In genomic region chrX:96883608-96884007, GRCh38 we compare ENCODE assay signal across 37 cellular contexts.
"Had no signal": no experiment of that assay in that cellular context is flagged by ENCODE, and none has a peak within 500 bp of the region (broad histone marks: within the 10 kb centered on the region; RNA-seq: fewer than 3 reads in every experiment).

A gene with protein sequence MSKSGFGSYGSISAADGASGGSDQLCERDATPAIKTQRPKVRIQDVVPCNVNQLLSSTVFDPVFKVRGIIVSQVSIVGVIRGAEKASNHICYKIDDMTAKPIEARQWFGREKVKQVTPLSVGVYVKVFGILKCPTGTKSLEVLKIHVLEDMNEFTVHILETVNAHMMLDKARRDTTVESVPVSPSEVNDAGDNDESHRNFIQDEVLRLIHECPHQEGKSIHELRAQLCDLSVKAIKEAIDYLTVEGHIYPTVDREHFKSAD (plus strand): TSS chrX:96883908. CDS start chrX:96884311, 403 bp downstream.

- ATAC-seq: activated CD8-positive, alpha-beta T cell treated with anti-CD3 and anti-CD28 coated beads for 36 hours; activated naive CD4-positive, alpha-beta T cell treated with anti-CD3 and anti-CD28 coated beads, Interleukin-2, amount 50 U/mL, for 72 hours; activated T-cell treated with anti-CD3 and anti-CD28 coated beads, Interleukin-2, amount 50 U/mL, for 4 hours; activated T-cell treated with anti-CD3 and anti-CD28 coated beads, Interleukin-2, amount 50 U/mL, for 72 hours; activated T-helper 17 cell treated with anti-CD3 and anti-CD28 coated beads, Interleukin-2, amount 50 U/mL, for 72 hours; body of pancreas had no signal

- H3K27ac Mint-ChIP-seq: activated B cell treated with CpG ODN at 0.5 μM for 24 hours; activated CD4-positive, alpha-beta memory T cell treated with anti-CD3 and anti-CD28 coated beads for 36 hours; activated CD4-positive, alpha-beta T cell treated with anti-CD3 and anti-CD28 coated beads, Interleukin-2, amount 10 ng/mL, durations not matched to agents 24 days and 14 days; activated CD8-positive, alpha-beta T cell treated with anti-CD3 and anti-CD28 coated beads for 36 hours; activated naive CD4-positive, alpha-beta T cell treated with anti-CD3 and anti-CD28 coated beads for 36 hours; activated naive CD4-positive, alpha-beta T cell treated with anti-CD3 and anti-CD28 coated beads, Interleukin-2, amount 50 U/mL, for 72 hours; activated naive CD8-positive, alpha-beta T cell treated with anti-CD3 and anti-CD28 coated beads for 36 hours; activated T-cell treated with anti-CD3 and anti-CD28 coated beads, Interleukin-2, amount 50 U/mL, for 72 hours; activated T-helper 1 cell treated with anti-CD3 and anti-CD28 coated beads, Interleukin-12 subunit alpha, Interleukin-12 subunit beta, Interleukin-2, Interleukin-4 antibody, amounts not matched to agents 30 ng/mL and 10 ng/mL and 1 ng/mL, durations not matched to agents 14 hours and 24 hours and 36 hours; activated T-helper 17 cell treated with anti-CD3 and anti-CD28 coated beads, Interleukin-2, amount 50 U/mL, for 72 hours; T-helper 1 cell treated with Interleukin-12 subunit alpha and Interleukin-12 subunit beta and Interleukin-4 antibody, amounts not matched to agents 30 μg/mL and 1 μg/mL, for 36 hours; T-helper 2 cell treated with Interferon-gamma antibody and Interleukin-4, amounts not matched to agents 5 μg/mL and 100 μg/mL, for 36 hours had no signal

- H3K4me1 Mint-ChIP-seq: activated B cell treated with CpG ODN at 0.5 μM for 24 hours; activated CD4-positive, alpha-beta T cell treated with anti-CD3 and anti-CD28 coated beads, Interleukin-2, amount 10 ng/mL, durations not matched to agents 24 days and 14 days; activated naive CD8-positive, alpha-beta T cell treated with anti-CD3 and anti-CD28 coated beads for 36 hours; activated T-helper 17 cell treated with anti-CD3 and anti-CD28 coated beads, Interleukin-2, amount 50 U/mL, for 72 hours had no signal

- H3K4me3 ChIP-seq: adrenal gland, body of pancreas, breast epithelium had no signal

- H3K27me3 ChIP-seq: adrenal gland, body of pancreas, brain microvascular endothelial cell, breast epithelium had no signal

- H3K36me3 Mint-ChIP-seq: activated naive CD4-positive, alpha-beta T cell treated with anti-CD3 and anti-CD28 coated beads, Interleukin-2, amount 50 U/mL, for 72 hours had no signal

- FAIRE-seq: astrocyte, TTC549 had no signal

- H3K27me3 Mint-ChIP-seq: activated B cell treated with CpG ODN at 0.5 μM for 24 hours; activated CD4-positive, alpha-beta memory T cell treated with anti-CD3 and anti-CD28 coated beads for 36 hours; activated CD4-positive, alpha-beta T cell treated with anti-CD3 and anti-CD28 coated beads, Interleukin-2, amount 10 ng/mL, durations not matched to agents 24 days and 14 days; activated CD8-positive, alpha-beta T cell treated with anti-CD3 and anti-CD28 coated beads for 36 hours; activated naive CD8-positive, alpha-beta T cell treated with anti-CD3 and anti-CD28 coated beads for 36 hours; activated T-helper 17 cell treated with anti-CD3 and anti-CD28 coated beads, Interleukin-2, amount 50 U/mL, for 72 hours had no signal

- H3K9me3 ChIP-seq: adrenal gland, body of pancreas, breast epithelium had no signal

- H3K36me3 ChIP-seq: adrenal gland, brain microvascular endothelial cell, breast epithelium had no signal

- H3K9me3 Mint-ChIP-seq: activated B cell treated with CpG ODN at 0.5 μM for 24 hours; activated CD4-positive, alpha-beta memory T cell treated with anti-CD3 and anti-CD28 coated beads for 36 hours; activated CD4-positive, alpha-beta T cell treated with anti-CD3 and anti-CD28 coated beads, Interleukin-2, amount 10 ng/mL, durations not matched to agents 24 days and 14 days; activated CD8-positive, alpha-beta T cell treated with anti-CD3 and anti-CD28 coated beads for 36 hours; activated naive CD4-positive, alpha-beta T cell treated with anti-CD3 and anti-CD28 coated beads for 36 hours; activated naive CD4-positive, alpha-beta T cell treated with anti-CD3 and anti-CD28 coated beads, Interleukin-2, amount 50 U/mL, for 72 hours; activated naive CD8-positive, alpha-beta T cell treated with anti-CD3 and anti-CD28 coated beads for 36 hours; activated T-cell treated with anti-CD3 and anti-CD28 coated beads, Interleukin-2, amount 50 U/mL, for 4 hours; activated T-cell treated with anti-CD3 and anti-CD28 coated beads, Interleukin-2, amount 50 U/mL, for 72 hours; activated T-helper 1 cell treated with anti-CD3 and anti-CD28 coated beads, Interleukin-12 subunit alpha, Interleukin-12 subunit beta, Interleukin-2, Interleukin-4 antibody, amounts not matched to agents 30 ng/mL and 10 ng/mL and 1 ng/mL, durations not matched to agents 14 hours and 24 hours and 36 hours; activated T-helper 17 cell treated with anti-CD3 and anti-CD28 coated beads, Interleukin-2, amount 50 U/mL, for 72 hours; T-helper 1 cell treated with Interleukin-12 subunit alpha and Interleukin-12 subunit beta and Interleukin-4 antibody, amounts not matched to agents 30 μg/mL and 1 μg/mL, for 36 hours; T-helper 2 cell treated with Interferon-gamma antibody and Interleukin-4, amounts not matched to agents 5 μg/mL and 100 μg/mL, for 36 hours had no signal

- H3K4me3 Mint-ChIP-seq: activated B cell treated with CpG ODN at 0.5 μM for 24 hours; activated CD4-positive, alpha-beta memory T cell treated with anti-CD3 and anti-CD28 coated beads for 36 hours; activated CD4-positive, alpha-beta T cell treated with anti-CD3 and anti-CD28 coated beads, Interleukin-2, amount 10 ng/mL, durations not matched to agents 24 days and 14 days; activated CD8-positive, alpha-beta T cell treated with anti-CD3 and anti-CD28 coated beads for 36 hours; activated naive CD4-positive, alpha-beta T cell treated with anti-CD3 and anti-CD28 coated beads for 36 hours; activated naive CD8-positive, alpha-beta T cell treated with anti-CD3 and anti-CD28 coated beads for 36 hours; activated T-cell treated with anti-CD3 and anti-CD28 coated beads, Interleukin-2, amount 50 U/mL, for 4 hours; activated T-cell treated with anti-CD3 and anti-CD28 coated beads, Interleukin-2, amount 50 U/mL, for 72 hours; activated T-helper 1 cell treated with anti-CD3 and anti-CD28 coated beads, Interleukin-12 subunit alpha, Interleukin-12 subunit beta, Interleukin-2, Interleukin-4 antibody, amounts not matched to agents 30 ng/mL and 10 ng/mL and 1 ng/mL, durations not matched to agents 14 hours and 24 hours and 36 hours; activated T-helper 17 cell treated with anti-CD3 and anti-CD28 coated beads, Interleukin-2, amount 50 U/mL, for 72 hours; T-helper 1 cell treated with Interleukin-12 subunit alpha and Interleukin-12 subunit beta and Interleukin-4 antibody, amounts not matched to agents 30 μg/mL and 1 μg/mL, for 36 hours; T-helper 2 cell treated with Interferon-gamma antibody and Interleukin-4, amounts not matched to agents 5 μg/mL and 100 μg/mL, for 36 hours had no signal

- DNase-seq: activated B cell treated with CpG ODN at 0.5 μM for 24 hours; activated CD4-positive, alpha-beta memory T cell treated with anti-CD3 and anti-CD28 coated beads for 36 hours; activated CD4-positive, alpha-beta T cell treated with anti-CD3 and anti-CD28 coated beads for 4 hours; activated CD4-positive, alpha-beta T cell treated with anti-CD3 and anti-CD28 coated beads, Interleukin-2, amount 10 ng/mL, durations not matched to agents 24 days and 14 days; activated CD4-positive, alpha-beta T cell treated with anti-CD3 and anti-CD28 coated beads, Interleukin-2, amount 50 U/mL, for 1 hour; activated CD4-positive, alpha-beta T cell treated with anti-CD3 and anti-CD28 coated beads, Interleukin-2, amount 50 U/mL, for 4 hours; activated CD4-positive, CD25-positive, alpha-beta regulatory T cell treated with anti-CD3 and anti-CD28 coated beads, Interleukin-2, amount 50 U/mL, for 72 hours; activated CD8-positive, alpha-beta memory T cell treated with anti-CD3 and anti-CD28 coated beads, Interleukin-2, amount 50 U/mL, for 4 hours; activated CD8-positive, alpha-beta T cell treated with anti-CD3 and anti-CD28 coated beads for 36 hours; activated effector memory CD4-positive, alpha-beta T cell treated with anti-CD3 and anti-CD28 coated beads, Interleukin-2, amount 50 U/mL, for 16 hours; activated gamma-delta T cell treated with Interleukin-2 at 50 U/mL for 16 hours; activated naive CD4-positive, alpha-beta T cell; activated naive CD4-positive, alpha-beta T cell treated with anti-CD3 and anti-CD28 coated beads for 36 hours; activated naive CD4-positive, alpha-beta T cell treated with anti-CD3 and anti-CD28 coated beads, Interleukin-2, amount 50 U/mL, for 16 hours; activated naive CD8-positive, alpha-beta T cell treated with anti-CD3 and anti-CD28 coated beads for 36 hours; activated T-cell treated with anti-CD3 and anti-CD28 coated beads for 4 hours; activated T-cell treated with anti-CD3 and anti-CD28 coated beads, Interleukin-2, amount 50 U/mL, for 1 hour; activated T-cell treated with anti-CD3 and anti-CD28 coated beads, Interleukin-2, amount 50 U/mL, for 4 hours; activated T-cell treated with anti-CD3 and anti-CD28 coated beads, Interleukin-2, amount 50 U/mL, for 72 hours; adrenal gland; amniotic stem cell; aorta; body of pancreas; brain microvascular endothelial cell; central memory CD4-positive, alpha-beta T cell; T-helper 1 cell; T-helper 2 cell; T-helper 9 cell had no signal

- H3K4me1 ChIP-seq: adrenal gland, body of pancreas, breast epithelium had no signal

- H3K27ac ChIP-seq: adrenal gland, body of pancreas, brain microvascular endothelial cell, breast epithelium, VCaP had no signal
